In genomic region chr11:68839953-68840641, GRCh38 we compare ENCODE assay signal across 8 cellular contexts. TPM values are rescaled to one million over a fixed set of nuclear protein-coding genes. Genes with fewer than 3 reads are reported as not detected.
A peak's percentile ranks its signal among the peaks of the same experiment; 100 is the strongest.
DNase-seq lines count a peak whose midpoint lies in the region; ATAC-seq and TF ChIP-seq lines count a peak whose summit lies in the region.

No MANE protein-coding gene starts in this region.

- TF ChIP-seq CTCF in Loucy (conservative IDR thresholded peaks at IDR 0.05; ENCODE audit: low read length): no peak
- no peak for TF ChIP-seq CTCF in sigmoid colon (IDR thresholded peaks at IDR 0.05)

- TF ChIP-seq EP300 in sigmoid colon (IDR thresholded peaks at IDR 0.05): no peak

- H3K9me2 ChIP-seq in Loucy (replicated peaks; ENCODE audit: low read depth, low read length): no peaks in the 10 kb centered on the region

- peak overlapping the region; percentile 98 for H3K4me3 ChIP-seq in Loucy (ENCODE audit: low read length, poor library complexity, severe bottlenecking)
- peak overlapping the region; percentile 77 to 92 (median 87) for H3K4me3 ChIP-seq in sigmoid colon

- no peak for TF ChIP-seq POLR2A in sigmoid colon (IDR thresholded peaks at IDR 0.05)

- peak; percentile 0 for ATAC-seq in left ventricle myocardium superior

- peak overlapping the region; percentile 94 to 98 (median 95) for H3K27ac ChIP-seq in sigmoid colon

- peaks cover 57% of the 10 kb centered on the region for H3K79me2 ChIP-seq in Loucy (ENCODE audit: insufficient read depth, low read length)

- peaks cover 32% of the 10 kb centered on the region for H4K20me1 ChIP-seq in Loucy (ENCODE audit: insufficient read depth, low read length, poor library complexity, severe bottlenecking)

- intact Hi-C loops in left ventricle myocardium superior (cut with micrococcal nuclease) (no loop called here), sigmoid colon (cut with DNase I) (loop anchor here (5.0 to 10.0 kb wide), 4 partner anchors 62 to 375 kb away; partner anchors contain the start of genes IGHMBP2, MRGPRF, MRPL21 and PPP6R3)

- H3F3A ChIP-seq in Loucy (ENCODE audit: low read depth): peaks cover 22% of the 10 kb centered on the region

- H3K9me3 ChIP-seq in Loucy (ENCODE audit: insufficient read depth, low read depth, low read length) (no peaks in the 10 kb centered on the region), sigmoid colon (no peaks in the 10 kb centered on the region)

- H3K36me3 ChIP-seq in Loucy (ENCODE audit: insufficient read depth, low read length): peaks cover 5% of the 10 kb centered on the region; the same call in 1 of the 2 replicates
- H3K36me3 ChIP-seq in sigmoid colon: no peaks in the 10 kb centered on the region

- WGBS in sigmoid colon, 2 donors: 3 to 9% methylated on average over 17 of the region's 17 CpGs

- H3K4me2 ChIP-seq in Loucy (ENCODE audit: low read depth, low read length, poor library complexity, severe bottlenecking): peak overlapping the region; percentile 96

- peak overlapping the region; percentile 98 for H3K9ac ChIP-seq in Loucy (ENCODE audit: low read depth, low read length, poor library complexity, severe bottlenecking)

- peaks cover 50% of the 10 kb centered on the region for H3K4me1 ChIP-seq in Loucy (ENCODE audit: insufficient read depth, low read length, poor library complexity, severe bottlenecking)
- peaks cover 0 to 78% (median 72%) of the 10 kb centered on the region in 4 donors for H3K4me1 ChIP-seq in sigmoid colon

- DNase-seq in NCI-H510A treated with DMSO at 0.1 percent for 48 hours (lab: John Stamatoyannopoulos, UW) (peak; percentile 60), NCI-H510A (lab: John Stamatoyannopoulos, UW) (no peak), left ventricle myocardium superior (no peak), sigmoid colon (no peak), HuH-7.5 (ENCODE audit: low spot score) (no peak), NCI-H146 (lab: John Stamatoyannopoulos, UW) (no peak)
- peak; percentile 38 to 45 for DNase-seq in activated T-cell treated with anti-CD3 and anti-CD28 coated beads, Interleukin-2, amount 50 U/mL, for 48 hours

- H2AFZ ChIP-seq in Loucy (ENCODE audit: low read length): no peak overlapping the region

- H3K27me3 ChIP-seq in Loucy (ENCODE audit: insufficient read depth, low read length, poor library complexity, severe bottlenecking) (no peaks in the 10 kb centered on the region), sigmoid colon (no peaks in the 10 kb centered on the region)

RNA-seq across cellular contexts. Expression of gene CPT1A, which starts 1.6 kb away (rescaled TPM):
- total RNA-seq in left ventricle myocardium superior (81.7 TPM), sigmoid colon (10 to 100 TPM; 31.6 to 87.8 (median 50.4) TPM)
- 10 to 100 TPM; 12.0 to 56.5 (median 22.0) TPM for polyA plus RNA-seq in sigmoid colon

Comparison
In these comparisons a context has a peak if more than half of its experiments do, and no peak if none do; other contexts are left out.
1. DNase-seq: peak in NCI-H510A treated with DMSO at 0.1 percent for 48 hours (single experiment) and activated T-cell treated with anti-CD3 and anti-CD28 coated beads, Interleukin-2, amount 50 U/mL, for 48 hours (2 of 2); none in NCI-H510A (single experiment), left ventricle myocardium superior (single experiment), sigmoid colon (single experiment), HuH-7.5 (single experiment) and NCI-H146 (single experiment).